In the genomic region with DNA sequence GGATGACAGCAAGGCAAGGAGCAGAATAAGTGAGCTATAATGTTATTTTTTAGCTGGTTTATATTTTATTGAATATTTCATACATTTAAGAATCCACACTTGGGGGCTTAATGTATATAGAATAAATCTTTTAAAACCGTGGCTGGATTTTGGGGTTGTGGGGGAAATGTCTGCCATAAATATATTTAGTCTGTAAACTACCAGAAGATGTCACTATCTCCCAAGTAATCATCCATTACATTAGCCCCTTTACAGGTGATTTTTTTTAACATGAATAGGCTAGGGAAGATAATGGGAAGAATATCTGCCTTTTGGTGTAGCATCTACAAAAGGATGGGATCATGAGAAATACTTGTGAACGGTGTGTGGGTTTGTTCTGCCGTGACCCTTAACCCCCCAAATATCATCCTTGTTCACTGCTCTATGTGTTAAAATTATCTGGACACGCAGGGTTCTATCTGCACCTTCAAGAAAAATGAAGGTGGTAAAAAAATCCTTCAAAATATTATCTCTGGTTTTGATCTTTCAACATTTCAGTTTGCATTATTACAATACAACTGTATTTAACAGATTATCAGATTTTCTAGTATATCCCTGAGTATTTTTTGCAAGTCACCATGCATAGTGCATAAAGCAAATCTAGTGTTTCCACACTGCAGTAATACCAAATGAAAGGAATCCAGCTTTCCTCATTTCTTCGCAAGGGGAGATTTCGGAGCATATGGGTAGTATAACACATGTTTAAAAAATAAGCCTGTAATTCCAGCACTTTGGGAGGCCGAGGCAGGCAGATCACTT, we compare ENCODE assay signal across 9 cellular contexts. TPM values are rescaled to one million over a fixed set of nuclear protein-coding genes. Genes with fewer than 3 reads are reported as not detected.
A peak's percentile ranks its signal among the peaks of the same experiment; 100 is the strongest.
DNase-seq lines count a peak whose midpoint lies in the region; ATAC-seq, FAIRE-seq and TF ChIP-seq lines count a peak whose summit lies in the region.
"Had no signal": no experiment of that assay in that cellular context is flagged by ENCODE, and none has a peak within 500 bp of the region (broad histone marks: within the 10 kb centered on the region; RNA-seq: fewer than 3 reads in every experiment).

No MANE protein-coding gene starts in this region.

- H3K27me3 ChIP-seq in aorta (ENCODE audit: control insufficient read depth in 1 of 2, insufficient read depth in 2 of 2, low read length in 1 of 2) = no peaks in the 10 kb centered on the region

- FAIRE-seq in D721Med (lab: Jason Lieb, UNC) = peak; percentile 84

- H3K27ac ChIP-seq in aorta (ENCODE audit: low read depth in 1 of 2, low read length in 2 of 2) = no peak overlapping the region
- H3K27ac ChIP-seq: thoracic aorta had no signal

- no peak for DNase-seq in D721Med (ENCODE audit: insufficient read length, low spot score)
- DNase-seq in Kasumi-1 (lab: John Stamatoyannopoulos, UW) = peak; percentile 36 to 49
- no peak for DNase-seq in T-helper 17 cell
- DNase-seq in kidney tubule cell (ENCODE audit: low spot score) = peak; percentile 53
- no peak for DNase-seq in aorta

- no peaks in the 10 kb centered on the region for H3K4me1 Mint-ChIP-seq in T-helper 17 cell

- ATAC-seq in T-helper 17 cell = no peak
- no peak for ATAC-seq in GM18519 (IDR thresholded peaks at IDR 0.05; ENCODE audit: low FRiP score, unreplicated experiment)
- ATAC-seq in aorta (ENCODE audit: low FRiP score) = no peak
- no peak for ATAC-seq in GM18870 (IDR thresholded peaks at IDR 0.05; ENCODE audit: unreplicated experiment)
- ATAC-seq in GM21723 (IDR thresholded peaks at IDR 0.05; ENCODE audit: unreplicated experiment) = no peak

- H3K9me3 ChIP-seq in T-helper 17 cell (ENCODE audit: control insufficient read depth, low read length, poor library complexity, severe bottlenecking) = no peaks in the 10 kb centered on the region
- H3K9me3 ChIP-seq in aorta (ENCODE audit: control insufficient read depth, low read length) = no peaks in the 10 kb centered on the region
- H3K9me3 ChIP-seq: thoracic aorta had no signal

- no peaks in the 10 kb centered on the region for H3K36me3 Mint-ChIP-seq in T-helper 17 cell (ENCODE audit: low read depth)

- intact Hi-C loops in aorta (cut with DNase I) = no loop called here

- H3K4me3 ChIP-seq in aorta (ENCODE audit: low read length in 2 of 2) = no peak overlapping the region
- H3K4me3 ChIP-seq: thoracic aorta had no signal

- 73% methylated on average over 7 of the region's 7 CpGs for WGBS in aorta, 2 donors

- no peaks in the 10 kb centered on the region for H3K4me1 ChIP-seq in aorta (ENCODE audit: control insufficient read depth in 1 of 2, insufficient read depth in 2 of 2, low read length in 2 of 2)

- TF ChIP-seq CTCF in D721Med (IDR thresholded peaks at IDR 0.05; ENCODE audit: insufficient read depth, missing control alignments) = peak; percentile 41

- peak overlapping the region; percentile 53 for H3K27ac Mint-ChIP-seq in T-helper 17 cell

- H3K27me3 Mint-ChIP-seq in T-helper 17 cell = peaks cover 5% of the 10 kb centered on the region

- no peak overlapping the region for H3K4me3 Mint-ChIP-seq in T-helper 17 cell

- H3K36me3 ChIP-seq in aorta (ENCODE audit: control insufficient read depth in 1 of 2, insufficient read depth in 2 of 2, low read length in 1 of 2) = no peaks in the 10 kb centered on the region
- H3K36me3 ChIP-seq: thoracic aorta had no signal

RNA-seq across cellular contexts. Expression of a gene that starts 8.0 kb away (rescaled TPM):
- not detected for total RNA-seq in T-helper 17 cell
- not detected for total RNA-seq in aorta
- polyA plus RNA-seq in aorta = not detected
- total RNA-seq: thoracic aorta had no signal

Comparison
In these comparisons a context has a peak if more than half of its experiments do, and no peak if none do; other contexts are left out.
1. DNase-seq: peak in Kasumi-1 (2 of 2) and kidney tubule cell (single experiment); none in D721Med (single experiment), T-helper 17 cell (0 of 3) and aorta (0 of 2).